ENCODE assay signal across 1 cellular context in the genomic region with DNA sequence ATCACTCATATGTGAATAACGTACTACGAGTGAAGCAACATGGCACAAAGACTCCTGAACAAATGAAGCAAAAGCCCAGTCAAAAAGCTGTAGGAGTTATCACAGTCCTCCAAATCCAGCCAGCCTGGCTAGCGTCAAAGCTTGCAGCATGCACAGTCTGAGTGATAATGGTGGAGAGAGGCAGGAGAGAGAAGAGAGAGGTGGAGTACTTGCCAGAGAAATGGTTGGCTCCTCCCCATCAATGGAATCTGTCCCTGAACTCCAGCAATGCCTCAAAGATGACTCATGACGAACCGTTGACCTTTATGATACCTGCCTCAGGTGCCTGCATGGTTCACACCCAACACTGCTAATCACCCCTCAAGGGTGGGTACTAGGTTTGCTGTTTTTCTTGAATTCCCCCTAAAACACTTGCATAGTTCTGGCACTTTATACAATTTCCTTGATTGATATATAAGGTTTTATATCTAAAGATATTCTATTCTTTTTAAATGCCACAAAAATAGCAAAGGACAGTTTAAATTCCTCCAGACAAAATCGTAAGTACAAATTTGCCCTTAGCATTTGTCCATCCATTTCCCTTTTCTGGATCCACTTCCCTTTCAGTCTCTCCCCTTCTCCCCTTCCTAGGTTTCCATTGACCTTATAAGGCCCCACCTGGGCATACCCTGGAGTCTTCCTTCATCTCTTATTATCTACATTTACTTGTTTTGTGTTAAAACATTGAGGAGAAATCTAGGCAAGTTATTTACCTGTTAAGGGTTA.
TF ChIP-seq lines count a peak whose summit lies in the region.

No MANE protein-coding gene starts in this region.

TF ChIP-seq in H1, 55 proteins besides CTCF, POLR2A, EP300 and RAD21:
- no peak for TF ChIP-seq GTF2F1 (IDR thresholded peaks at IDR 0.05; ENCODE audit: borderline replicate concordance, low read depth, low read length)
- peak; percentile 77; the same call in 1 of the 2 replicates for TF ChIP-seq JUND (IDR thresholded peaks at IDR 0.05; ENCODE audit: low read length)
- TF ChIP-seq, protein P1, sequence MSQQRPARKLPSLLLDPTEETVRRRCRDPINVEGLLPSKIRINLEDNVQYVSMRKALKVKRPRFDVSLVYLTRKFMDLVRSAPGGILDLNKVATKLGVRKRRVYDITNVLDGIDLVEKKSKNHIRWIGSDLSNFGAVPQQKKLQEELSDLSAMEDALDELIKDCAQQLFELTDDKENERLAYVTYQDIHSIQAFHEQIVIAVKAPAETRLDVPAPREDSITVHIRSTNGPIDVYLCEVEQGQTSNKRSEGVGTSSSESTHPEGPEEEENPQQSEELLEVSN (IDR thresholded peaks at IDR 0.05): no peak
- 0 out of 2 replicates have a peak, but pooled peaks have one; percentile 7 for TF ChIP-seq SRF (IDR thresholded peaks at IDR 0.05; ENCODE audit: low read depth, low read length)
- TF ChIP-seq RNF2 (IDR thresholded peaks at IDR 0.05; ENCODE audit: borderline replicate concordance, low read depth, low read length, missing control alignments, poor library complexity, severe bottlenecking): no peak
- TF ChIP-seq JUN (IDR thresholded peaks at IDR 0.05; ENCODE audit: low read depth, low read length): 0 out of 2 replicates have a peak, but pooled peaks have one; percentile 10
- TF ChIP-seq TAF7 (optimal IDR thresholded peaks at IDR 0.05; ENCODE audit: borderline replicate concordance, low read depth, low read length): no peak
- TF ChIP-seq BCL11A (IDR thresholded peaks at IDR 0.05; ENCODE audit: low read depth in 2 of 2, low read length in 2 of 2): no peak
